Comparison of ENCODE assay signal across 10 cellular contexts in genomic region chr12:46578190-46578982, GRCh38.
"Had no signal": no experiment of that assay in that cellular context is flagged by ENCODE, and none has a peak within 500 bp of the region (broad histone marks: within the 10 kb centered on the region; RNA-seq: fewer than 3 reads in every experiment).

No MANE protein-coding gene starts in this region.

- DNase-seq: activated CD4-positive, alpha-beta memory T cell treated with anti-CD3 and anti-CD28 coated beads for 36 hours; activated CD8-positive, alpha-beta memory T cell treated with anti-CD3 and anti-CD28 coated beads, Interleukin-2, amount 10 ng/mL, durations not matched to agents 7 days and 5 days; activated naive CD4-positive, alpha-beta T cell treated with anti-CD3 and anti-CD28 coated beads for 36 hours; activated T-cell treated with anti-CD3 and anti-CD28 coated beads, Interleukin-2, amount 50 U/mL, for 1 hour; nephron progenitor cell; pancreas; stimulated activated CD4-positive, alpha-beta T cell treated with anti-CD3 and anti-CD28 coated beads, Interleukin-2, amount 100 ng/mL, for 48 hours; T-helper 1 cell had no signal

- ATAC-seq: activated CD8-positive, alpha-beta memory T cell treated with anti-CD3 and anti-CD28 coated beads, Interleukin-2, amount 10 ng/mL, durations not matched to agents 7 days and 5 days; stimulated activated memory B cell treated with anti-CD40 and anti-IgM and Interleukin-4, amounts not matched to agents 10 μg/mL and 1 μg/mL and 100 μg/mL, for 72 hours had no signal

- H3K27ac ChIP-seq: cardiac muscle cell, pancreas had no signal

- H3K9me3 ChIP-seq: pancreas had no signal

- H3K27me3 ChIP-seq: cardiac muscle cell, pancreas had no signal

- H3K4me3 ChIP-seq: cardiac muscle cell, pancreas had no signal

- H3K36me3 ChIP-seq: cardiac muscle cell, pancreas had no signal
